In the genomic region with DNA sequence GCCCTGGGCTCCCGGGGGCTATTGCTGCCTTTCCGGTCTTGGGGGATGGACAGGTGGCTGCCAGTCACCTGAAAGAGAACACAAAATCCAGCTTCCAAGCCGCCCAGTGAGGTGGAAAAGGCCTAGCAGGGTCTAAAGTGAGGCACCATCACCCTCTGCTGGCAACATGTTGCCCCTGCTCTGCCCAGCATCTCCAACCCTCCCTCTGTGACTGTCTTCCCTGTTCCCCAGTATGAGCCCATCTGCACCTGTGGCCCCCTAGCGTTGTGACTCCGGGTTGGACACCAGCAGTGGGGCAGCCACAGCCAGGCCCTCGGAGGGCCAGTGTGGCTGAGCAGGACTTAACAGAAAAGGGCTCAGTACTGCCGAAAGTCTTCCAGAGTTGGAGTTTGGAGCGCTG, we compare ENCODE assay signal across 1 cellular context.
TF ChIP-seq lines count a peak whose summit lies in the region.

No MANE protein-coding gene starts in this region.

TF ChIP-seq in GM12878, 131 proteins besides CTCF, POLR2A, EP300 and RAD21:
- TF ChIP-seq SMC3 (IDR thresholded peaks at IDR 0.05; ENCODE audit: borderline replicate concordance, low read length): peak; percentile 15; the same call in 1 of the 2 replicates
